In genomic region chr6:14807971-14808370, GRCh38 we compare ENCODE assay signal across 21 cellular contexts.
DNase-seq lines count a peak whose midpoint lies in the region; ATAC-seq, FAIRE-seq and TF ChIP-seq lines count a peak whose summit lies in the region.
"Had no signal": no experiment of that assay in that cellular context is flagged by ENCODE, and none has a peak within 500 bp of the region (broad histone marks: within the 10 kb centered on the region; RNA-seq: fewer than 3 reads in every experiment).

No MANE protein-coding gene starts in this region.

- intact Hi-C loops in K562 (cut with micrococcal nuclease), result loop anchor here (10.0 kb wide), 1 partner anchor 587 kb away; no protein-coding TSS in a partner anchor
- intact Hi-C loops in activated CD4-positive, alpha-beta T cell treated with anti-CD3 and anti-CD28 coated beads, Interleukin-2, amount 10 ng/mL, durations not matched to agents 24 days and 14 days (cut with micrococcal nuclease), result no loop called here

- no peaks in the 10 kb centered on the region for H3K27me3 ChIP-seq in K562 (ENCODE audit: control insufficient read depth in 2 of 2, insufficient read depth in 2 of 2, low read length in 2 of 2)
- H3K27me3 ChIP-seq: BLaER1 treated with 17β-estradiol and CSF1 and Interleukin-3, amounts not matched to agents 10 nM and 100 nM had no signal

- no peaks in the 10 kb centered on the region for H3K9me1 ChIP-seq in K562 (ENCODE audit: control insufficient read depth, insufficient read depth, low read length)

- no peak for ATAC-seq in activated T-cell treated with anti-CD3 and anti-CD28 coated beads, Interleukin-2, amount 50 U/mL, for 72 hours (replicated peaks in 1 of 2)
- ATAC-seq in K562, result no peak
- ATAC-seq: A549; CD8-positive, alpha-beta T cell had no signal

- no peak overlapping the region for H3K27ac ChIP-seq in K562 (ENCODE audit: extremely low read depth, low read depth, low read length)
- H3K27ac ChIP-seq: 22Rv1; A549; BLaER1 treated with 17β-estradiol and CSF1 and Interleukin-3, amounts not matched to agents 10 nM and 100 nM; C4-2B had no signal

- no peak for TF ChIP-seq POLR2A in K562 (conservative IDR thresholded peaks at IDR 0.05)

- H3K9me3 Mint-ChIP-seq in activated T-cell treated with anti-CD3 and anti-CD28 coated beads, Interleukin-2, amount 50 U/mL, for 72 hours, result peaks cover 10% of the 10 kb centered on the region in 2 donors
- peaks cover 6% of the 10 kb centered on the region for H3K9me3 Mint-ChIP-seq in activated CD4-positive, alpha-beta T cell treated with anti-CD3 and anti-CD28 coated beads, Interleukin-2, amount 10 ng/mL, durations not matched to agents 24 days and 14 days

- WGBS in K562 (ENCODE audit: insufficient coverage, low coverage, missing lambda C conversion rate), result 65% methylated on average over 7 of the region's 7 CpGs

- CTCF ChIA-PET in K562 (lab: Yijun Ruan, JAX; ENCODE audit: low intra/inter-chr PET ratio), result no interaction called here

- no peak overlapping the region for H2AFZ ChIP-seq in K562 (ENCODE audit: low read depth, low read length)

- H3K27ac Mint-ChIP-seq in activated T-cell treated with anti-CD3 and anti-CD28 coated beads, Interleukin-2, amount 50 U/mL, for 72 hours, result peak overlapping the region; percentile 39
- no peak overlapping the region for H3K27ac Mint-ChIP-seq in activated CD4-positive, alpha-beta T cell treated with anti-CD3 and anti-CD28 coated beads, Interleukin-2, amount 10 ng/mL, durations not matched to agents 24 days and 14 days
- H3K27ac Mint-ChIP-seq: B cell; CD4-positive, alpha-beta T cell; CD8-positive, alpha-beta T cell had no signal

- peaks cover 6 to 7% of the 10 kb centered on the region in 2 experiments; a peak in 3 of 5 replicates for H3K4me1 ChIP-seq in K562 (replicated peaks in 1 of 2; ENCODE audit: control insufficient read depth in 2 of 2, insufficient read depth in 2 of 2, low read length in 2 of 2)
- H3K4me1 ChIP-seq: A549, Caco-2 had no signal

- H3K4me3 Mint-ChIP-seq in activated T-cell treated with anti-CD3 and anti-CD28 coated beads, Interleukin-2, amount 50 U/mL, for 72 hours, result no peak overlapping the region
- H3K4me3 Mint-ChIP-seq in activated CD4-positive, alpha-beta T cell treated with anti-CD3 and anti-CD28 coated beads, Interleukin-2, amount 10 ng/mL, durations not matched to agents 24 days and 14 days, result no peak overlapping the region
- H3K4me3 Mint-ChIP-seq: B cell; CD4-positive, alpha-beta T cell; CD8-positive, alpha-beta T cell had no signal

- H4K20me1 ChIP-seq in K562 (replicated peaks; ENCODE audit: control insufficient read depth, insufficient read depth, low read length), result no peaks in the 10 kb centered on the region
- H4K20me1 ChIP-seq: BLaER1 treated with 17β-estradiol and CSF1 and Interleukin-3, amounts not matched to agents 10 nM and 100 nM had no signal

- H3K9ac ChIP-seq in K562 (ENCODE audit: insufficient read depth in 1 of 2, low read depth in 2 of 2, low read length in 2 of 2), result no peak overlapping the region
- H3K9ac ChIP-seq: BLaER1 treated with 17β-estradiol and CSF1 and Interleukin-3, amounts not matched to agents 10 nM and 100 nM had no signal

- TF ChIP-seq RAD21 in K562 (CRISPR knock-in tag; conservative IDR thresholded peaks at IDR 0.05 in 1 of 2, IDR thresholded peaks at IDR 0.05 in 1 of 2), result no peak

- no peak overlapping the region for H3K4me3 ChIP-seq in K562
- H3K4me3 ChIP-seq: A549; BLaER1 treated with 17β-estradiol and CSF1 and Interleukin-3, amounts not matched to agents 10 nM and 100 nM had no signal

- TF ChIP-seq CTCF in K562 (IDR thresholded peaks at IDR 0.05 in 2 of 3, conservative IDR thresholded peaks at IDR 0.05 in 1 of 3; ENCODE audit: insufficient read depth in 2 of 3, low read depth in 1 of 3, low read length in 3 of 3), result no peak

- H3K36me3 Mint-ChIP-seq in activated T-cell treated with anti-CD3 and anti-CD28 coated beads, Interleukin-2, amount 50 U/mL, for 72 hours (ENCODE audit: insufficient read depth in 2 of 2), result peaks cover 12 to 13% of the 10 kb centered on the region in 2 donors
- peaks cover 2% of the 10 kb centered on the region for H3K36me3 Mint-ChIP-seq in activated CD4-positive, alpha-beta T cell treated with anti-CD3 and anti-CD28 coated beads, Interleukin-2, amount 10 ng/mL, durations not matched to agents 24 days and 14 days (ENCODE audit: low read depth)
- H3K36me3 Mint-ChIP-seq: CD8-positive, alpha-beta T cell had no signal

- BruUV-seq in K562 (replicated peaks; lab: Mats Ljungman, UMichigan), result no TSS peak

- no peaks in the 10 kb centered on the region for H3K4me1 Mint-ChIP-seq in activated T-cell treated with anti-CD3 and anti-CD28 coated beads, Interleukin-2, amount 50 U/mL, for 72 hours (ENCODE audit: low read depth)
- no peaks in the 10 kb centered on the region for H3K4me1 Mint-ChIP-seq in activated CD4-positive, alpha-beta T cell treated with anti-CD3 and anti-CD28 coated beads, Interleukin-2, amount 10 ng/mL, durations not matched to agents 24 days and 14 days
- H3K4me1 Mint-ChIP-seq: B cell had no signal

- H3K9me3 ChIP-seq in K562 (replicated peaks; ENCODE audit: control insufficient read depth, insufficient read depth, low read depth, low read length), result no peaks in the 10 kb centered on the region; the same call in 1 of the 2 replicates
- H3K9me3 ChIP-seq: A549, Caco-2 had no signal

- no peaks in the 10 kb centered on the region for H3K79me2 ChIP-seq in K562 (ENCODE audit: control insufficient read depth, insufficient read depth, low read length)

- no peaks in the 10 kb centered on the region for H3K27me3 Mint-ChIP-seq in activated T-cell treated with anti-CD3 and anti-CD28 coated beads, Interleukin-2, amount 50 U/mL, for 72 hours (ENCODE audit: low read depth)
- no peaks in the 10 kb centered on the region for H3K27me3 Mint-ChIP-seq in activated CD4-positive, alpha-beta T cell treated with anti-CD3 and anti-CD28 coated beads, Interleukin-2, amount 10 ng/mL, durations not matched to agents 24 days and 14 days
- H3K27me3 Mint-ChIP-seq: B cell; CD4-positive, alpha-beta T cell had no signal

- in situ Hi-C loops in K562 (cut with MboI), result no loop called here

- peak; percentile 23 for FAIRE-seq in K562 (lab: Jason Lieb, UNC)
- FAIRE-seq: A549, D721Med, G401.6, GM12891, GM19239 had no signal

- no peaks in the 10 kb centered on the region for H3K36me3 ChIP-seq in K562 (ENCODE audit: control insufficient read depth, insufficient read depth, low read length)

- POLR2A ChIA-PET in K562 (lab: Yijun Ruan, JAX), result interaction anchor here (1.5 kb wide), 1 partner anchor 16 kb away, joined by 4 read pairs; no protein-coding TSS in a partner anchor

- no peak overlapping the region for H3K4me2 ChIP-seq in K562 (ENCODE audit: insufficient read depth, low read length)
- H3K4me2 ChIP-seq: A549; BLaER1 treated with 17β-estradiol and CSF1 and Interleukin-3, amounts not matched to agents 10 nM and 100 nM had no signal

- TF ChIP-seq EP300 in K562 (IDR thresholded peaks at IDR 0.05; ENCODE audit: low read length), result no peak

- no peak for DNase-seq in activated T-cell treated with anti-CD3 and anti-CD28 coated beads, Interleukin-2, amount 50 U/mL, for 72 hours
- DNase-seq in activated T-cell treated with anti-CD3 and anti-CD28 coated beads for 4 hours (no peak), K562 (ENCODE audit: extremely low read depth in 1 of 4, low spot score in 3 of 4) (no peak), NCI-H1694 (lab: John Stamatoyannopoulos, UW) (no peak)
- no peak for DNase-seq in activated CD4-positive, alpha-beta T cell treated with anti-CD3 and anti-CD28 coated beads, Interleukin-2, amount 10 ng/mL, durations not matched to agents 24 days and 14 days
- DNase-seq: AML-193; Caco-2; Calu3; CD4-positive, alpha-beta T cell; CD8-positive, alpha-beta T cell; DMS79 treated with DMSO at 0.1 percent for 48 hours; GF-D8 had no signal

TF ChIP-seq in K562, 482 proteins besides CTCF, POLR2A, EP300 and RAD21 (continues in another document):
- TF ChIP-seq ZNF253 (CRISPR knock-in tag; conservative IDR thresholded peaks at IDR 0.05) (no peak), ASH1L (IDR thresholded peaks at IDR 0.05; ENCODE audit: borderline replicate concordance, low read depth, partially characterized antibody) (no peak), SMARCA4 (IDR thresholded peaks at IDR 0.05) (no peak), ATF3 (IDR thresholded peaks at IDR 0.05) (no peak), ATF3 (CRISPR knock-in tag; conservative IDR thresholded peaks at IDR 0.05) (no peak), CBX5 (IDR thresholded peaks at IDR 0.05; ENCODE audit: borderline replicate concordance, low read depth) (peak; percentile 69; the same call in 1 of the 2 replicates), NELFE (IDR thresholded peaks at IDR 0.05; ENCODE audit: insufficient read depth, insufficient read length) (no peak), ZNF561 (CRISPR knock-in tag; conservative IDR thresholded peaks at IDR 0.05) (no peak), NR2C1 (IDR thresholded peaks at IDR 0.05) (no peak), NR2C1 (tag; IDR thresholded peaks at IDR 0.05) (no peak), ZNF347 (CRISPR knock-in tag; IDR thresholded peaks at IDR 0.05; ENCODE audit: low read depth) (no peak), CBX8 (IDR thresholded peaks at IDR 0.05; ENCODE audit: borderline replicate concordance, extremely low read depth, low read depth, low read length, poor library complexity, severe bottlenecking) (no peak), ZNF280A (IDR thresholded peaks at IDR 0.05; ENCODE audit: low read depth, partially characterized antibody) (peak; percentile 63), TRIM24 (IDR thresholded peaks at IDR 0.05) (peak in 1 of 2 experiments; percentile 66; a peak in 2 of 4 replicates), RBFOX2 (IDR thresholded peaks at IDR 0.05; ENCODE audit: low read depth, low read length) (no peak)
